In genomic region chr20:38057351-38057972, GRCh38 we compare ENCODE assay signal across 8 cellular contexts. TPM values are rescaled to one million over a fixed set of nuclear protein-coding genes. Genes with fewer than 3 reads are reported as not detected.
DNase-seq lines count a peak whose midpoint lies in the region; ATAC-seq and TF ChIP-seq lines count a peak whose summit lies in the region.

No MANE protein-coding gene starts in this region.

- H3K27me3 Mint-ChIP-seq in CD14-positive monocyte (ENCODE audit: low read depth in 3 of 3) = no peaks in the 10 kb centered on the region
- H3K27me3 Mint-ChIP-seq in activated naive CD8-positive, alpha-beta T cell treated with anti-CD3 and anti-CD28 coated beads, Interleukin-2, amount 50 U/mL, for 24 hours = no peaks in the 10 kb centered on the region

- peaks cover 7% of the 10 kb centered on the region for H3K4me1 Mint-ChIP-seq in CD14-positive monocyte
- peaks cover 17% of the 10 kb centered on the region for H3K4me1 Mint-ChIP-seq in activated naive CD8-positive, alpha-beta T cell treated with anti-CD3 and anti-CD28 coated beads, Interleukin-2, amount 50 U/mL, for 24 hours

- H3K27ac Mint-ChIP-seq in CD14-positive monocyte = peak overlapping the region in 1 of 7 donors; percentile 77
- H3K27ac Mint-ChIP-seq in activated naive CD8-positive, alpha-beta T cell treated with anti-CD3 and anti-CD28 coated beads, Interleukin-2, amount 50 U/mL, for 24 hours = peak overlapping the region; percentile 71

- no peak overlapping the region for H3K4me3 Mint-ChIP-seq in CD14-positive monocyte
- H3K4me3 Mint-ChIP-seq in activated naive CD8-positive, alpha-beta T cell treated with anti-CD3 and anti-CD28 coated beads, Interleukin-2, amount 50 U/mL, for 24 hours = peak overlapping the region; percentile 31

- peak; percentile 100 for TF ChIP-seq CTCF in CD14-positive monocyte (IDR thresholded peaks at IDR 0.05)

- DNase-seq in CD14-positive monocyte (ENCODE audit: low spot score) (peak; percentile 67), NCI-H128 (lab: John Stamatoyannopoulos, UW; ENCODE audit: unreplicated experiment) (peak; percentile 61), T-helper 1 cell (peak; percentile 59 to 76 (median 60)), left cardiac atrium (peak; percentile 93), renal cortical epithelial cell (ENCODE audit: low read depth) (peak; percentile 57)
- DNase-seq in activated naive CD8-positive, alpha-beta T cell treated with anti-CD3 and anti-CD28 coated beads, Interleukin-2, amount 50 U/mL, for 24 hours = peak; percentile 83

- H3K36me3 Mint-ChIP-seq in CD14-positive monocyte = peaks cover 51 to 60% of the 10 kb centered on the region in 2 donors
- peaks cover 33% of the 10 kb centered on the region for H3K36me3 Mint-ChIP-seq in activated naive CD8-positive, alpha-beta T cell treated with anti-CD3 and anti-CD28 coated beads, Interleukin-2, amount 50 U/mL, for 24 hours (ENCODE audit: low read depth)

- H3K9me3 Mint-ChIP-seq in CD14-positive monocyte = no peaks in the 10 kb centered on the region
- no peaks in the 10 kb centered on the region for H3K9me3 Mint-ChIP-seq in activated naive CD8-positive, alpha-beta T cell treated with anti-CD3 and anti-CD28 coated beads, Interleukin-2, amount 50 U/mL, for 24 hours

- intact Hi-C loops in CD14-positive monocyte (cut with micrococcal nuclease) = loop anchor here (1.0 to 10.0 kb wide), 5 partner anchors 110 to 351 kb away; partner anchors contain the start of genes BPI (in 1 of the 2) and TGM2 (in 1 of the 2)
- intact Hi-C loops in left cardiac atrium (cut with DNase I) = loop anchor here in 1 of 2 donors (5.0 kb wide), 2 partner anchors 110 to 265 kb away; partner anchors contain the start of gene TGM2

- peak; percentile 47 for ATAC-seq in GM21526 (IDR thresholded peaks at IDR 0.05; ENCODE audit: low FRiP score, unreplicated experiment)
- ATAC-seq in activated naive CD8-positive, alpha-beta T cell treated with anti-CD3 and anti-CD28 coated beads, Interleukin-2, amount 50 U/mL, for 24 hours = peak; percentile 81
- peak; percentile 92 to 94 for ATAC-seq in left cardiac atrium
- ATAC-seq in GM21390 (IDR thresholded peaks at IDR 0.05; ENCODE audit: unreplicated experiment) = no peak

RNA-seq across cellular contexts. Expression of gene RPRD1B, which starts 23.9 kb away (rescaled TPM):
- 1 to 10 TPM; 3.6 to 4.7 TPM for polyA plus RNA-seq in CD14-positive monocyte
- 10 to 100 TPM; 78.6 to 86.4 TPM for total RNA-seq in left cardiac atrium
- total RNA-seq in renal cortical epithelial cell = 10.1 and 21.3 TPM in 2 replicates

RNA-seq across cellular contexts. Expression of gene TTI1, which starts 24.2 kb away (rescaled TPM):
- 1 to 10 TPM; 6.4 to 8.8 TPM for polyA plus RNA-seq in CD14-positive monocyte
- total RNA-seq in left cardiac atrium = 10 to 100 TPM; 11.6 to 11.9 TPM
- 14.4 and 20.6 TPM in 2 replicates for total RNA-seq in renal cortical epithelial cell
